In the genomic region with DNA sequence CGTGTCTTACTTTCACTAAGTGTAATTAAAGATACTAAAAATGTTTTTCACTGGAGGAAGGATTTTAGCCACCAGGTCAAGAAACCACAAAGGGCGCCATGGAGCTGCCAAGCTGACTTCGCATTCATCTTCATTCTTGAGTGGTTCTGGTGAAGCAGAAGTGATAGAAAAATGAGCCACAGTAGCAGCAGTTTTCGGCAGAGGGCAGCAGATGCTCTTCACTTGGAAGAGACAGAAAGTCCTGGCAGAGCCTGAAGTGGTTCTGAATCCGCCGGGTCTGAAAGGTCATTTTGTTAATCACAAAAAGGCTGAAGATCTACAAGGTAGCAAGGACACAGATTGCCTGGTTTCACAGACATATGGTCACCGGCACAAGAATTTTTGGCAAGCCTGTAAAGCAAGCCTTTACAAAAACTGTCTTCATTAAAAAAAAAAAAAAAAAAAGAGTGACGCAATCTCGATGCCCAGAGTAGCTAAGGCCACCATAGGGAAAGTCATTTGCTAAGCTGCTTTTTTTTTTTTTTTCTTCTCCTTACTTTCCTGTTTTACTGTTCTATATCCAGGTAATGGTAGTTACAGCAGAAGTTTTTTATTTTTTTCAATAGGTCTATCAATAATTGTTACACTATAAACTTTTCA, we compare ENCODE assay signal across 9 cellular contexts.
DNase-seq lines count a peak whose midpoint lies in the region; ATAC-seq and TF ChIP-seq lines count a peak whose summit lies in the region.
"Had no signal": no experiment of that assay in that cellular context is flagged by ENCODE, and none has a peak within 500 bp of the region (broad histone marks: within the 10 kb centered on the region; RNA-seq: fewer than 3 reads in every experiment).

No MANE protein-coding gene starts in this region.

- peak; percentile 66 for DNase-seq in H4 (ENCODE audit: low spot score)
- DNase-seq in NCI-H82 (lab: John Stamatoyannopoulos, UW) = peak; percentile 85
- DNase-seq in epithelial cell of esophagus (ENCODE audit: low read depth) = peak; percentile 20
- DNase-seq in occipital lobe (lab: John Stamatoyannopoulos, UW) = peak; percentile 52
- no peak for DNase-seq in CD4-positive, alpha-beta T cell
- DNase-seq in CD14-positive monocyte (ENCODE audit: low spot score) = no peak
- no peak for DNase-seq in NCI-H2227 (lab: John Stamatoyannopoulos, UW; ENCODE audit: unreplicated experiment)
- no peak for DNase-seq in NCI-H1930 (lab: John Stamatoyannopoulos, UW)

- POLR2A ChIA-PET in CD4-positive, alpha-beta T cell (lab: Charles Lee) = no interaction called here

- no peak for ATAC-seq in CD4-positive, alpha-beta T cell (ENCODE audit: poor library complexity)
- ATAC-seq: mucosa of descending colon had no signal

- no peak overlapping the region for H3K4me3 Mint-ChIP-seq in CD4-positive, alpha-beta T cell
- H3K4me3 Mint-ChIP-seq in CD14-positive monocyte = no peak overlapping the region

- CTCF ChIA-PET in CD4-positive, alpha-beta T cell (lab: Charles Lee) = interaction anchor here (0.6 kb wide), 1 partner anchor 17 kb away, joined by 3 read pairs; no protein-coding TSS in a partner anchor

- no peaks in the 10 kb centered on the region for H3K36me3 Mint-ChIP-seq in CD4-positive, alpha-beta T cell (ENCODE audit: low read depth)
- no peaks in the 10 kb centered on the region for H3K36me3 Mint-ChIP-seq in CD14-positive monocyte

- no peak overlapping the region for H3K27ac ChIP-seq in CD4-positive, alpha-beta T cell (ENCODE audit: low read depth, low read length)

- H3K9me3 Mint-ChIP-seq in CD4-positive, alpha-beta T cell = peaks cover 4% of the 10 kb centered on the region
- peaks cover 2 to 11% (median 4%) of the 10 kb centered on the region in 7 donors for H3K9me3 Mint-ChIP-seq in CD14-positive monocyte

- H3K4me1 Mint-ChIP-seq in CD4-positive, alpha-beta T cell (ENCODE audit: low read depth) = no peaks in the 10 kb centered on the region
- no peaks in the 10 kb centered on the region for H3K4me1 Mint-ChIP-seq in CD14-positive monocyte

- no peaks in the 10 kb centered on the region for H3K9me3 ChIP-seq in CD4-positive, alpha-beta T cell (ENCODE audit: control insufficient read depth, low read length)
- H3K9me3 ChIP-seq: mucosa of descending colon had no signal

- H3K27ac Mint-ChIP-seq in CD4-positive, alpha-beta T cell = no peak overlapping the region
- H3K27ac Mint-ChIP-seq in CD14-positive monocyte = no peak overlapping the region

- TF ChIP-seq CTCF in epithelial cell of esophagus (IDR thresholded peaks at IDR 0.05; ENCODE audit: insufficient read depth, low read depth, low read length, missing control alignments) (peak; percentile 40), CD14-positive monocyte (IDR thresholded peaks at IDR 0.05) (no peak)
- TF ChIP-seq CTCF in CD4-positive, alpha-beta T cell (IDR thresholded peaks at IDR 0.05) = no peak

- intact Hi-C loops in CD4-positive, alpha-beta T cell (cut with DNase I, micrococcal nuclease) = no loop called here
- intact Hi-C loops in CD14-positive monocyte (cut with micrococcal nuclease) = no loop called here

- H3K4me3 ChIP-seq in epithelial cell of esophagus (ENCODE audit: low read length) = no peak overlapping the region
- H3K4me3 ChIP-seq: mucosa of descending colon had no signal

- no peaks in the 10 kb centered on the region for H3K27me3 Mint-ChIP-seq in CD4-positive, alpha-beta T cell
- H3K27me3 Mint-ChIP-seq in CD14-positive monocyte (ENCODE audit: low read depth in 3 of 3) = no peaks in the 10 kb centered on the region

- no peaks in the 10 kb centered on the region for H3K27me3 ChIP-seq in CD4-positive, alpha-beta T cell (ENCODE audit: control insufficient read depth, insufficient read depth, low read length)

Comparison
In these comparisons a context has a peak if more than half of its experiments do, and no peak if none do; other contexts are left out.
1. DNase-seq: peak in H4 (single experiment), NCI-H82 (single experiment), epithelial cell of esophagus (single experiment) and occipital lobe (single experiment); none in CD4-positive, alpha-beta T cell (0 of 10), CD14-positive monocyte (single experiment), NCI-H2227 (single experiment) and NCI-H1930 (0 of 2).